In the genomic region with DNA sequence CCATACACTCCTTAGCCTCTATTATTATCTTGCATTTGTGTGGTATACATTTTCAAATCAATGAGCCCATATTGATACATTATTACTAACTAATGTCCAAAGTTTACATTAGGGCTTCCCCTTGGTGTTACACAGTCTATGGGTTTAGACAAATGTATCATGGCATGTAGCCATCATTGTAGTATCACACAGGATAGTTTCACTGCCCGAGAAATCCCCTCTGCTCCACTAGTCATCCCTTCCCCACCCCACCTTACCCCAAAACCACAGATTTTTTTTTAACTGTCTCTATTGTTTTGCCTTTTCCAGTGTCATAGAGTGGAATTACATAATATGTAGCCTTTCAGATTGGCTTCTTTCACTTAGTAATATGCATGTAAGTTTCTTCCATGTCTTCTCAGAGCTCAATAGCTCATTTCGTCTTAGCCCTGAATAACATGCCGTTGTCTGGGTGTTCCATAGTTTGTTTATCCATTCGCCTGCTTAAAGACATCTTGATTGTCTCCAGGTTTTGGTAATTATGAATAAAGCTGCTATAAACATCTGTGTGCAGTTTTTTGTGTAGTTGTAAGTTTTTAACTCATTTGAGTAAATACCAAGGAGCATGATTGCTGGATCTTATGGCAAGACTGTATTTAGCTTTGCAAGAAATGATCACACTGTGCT, we compare ENCODE assay signal across 10 cellular contexts.
DNase-seq lines count a peak whose midpoint lies in the region; ATAC-seq, FAIRE-seq and TF ChIP-seq lines count a peak whose summit lies in the region.
"Had no signal": no experiment of that assay in that cellular context is flagged by ENCODE, and none has a peak within 500 bp of the region (broad histone marks: within the 10 kb centered on the region; RNA-seq: fewer than 3 reads in every experiment).

No MANE protein-coding gene starts in this region.

- TF ChIP-seq CTCF in SK-N-SH (IDR thresholded peaks at IDR 0.05) (no peak), PC-9 (conservative IDR thresholded peaks at IDR 0.05) (no peak)

- WGBS in SK-N-SH (ENCODE audit: low lambda C conversion rate): 88% methylated on average over 4 of the region's 4 CpGs
- WGBS in small intestine, 3 donors: 65 to 83% (median 71%) methylated on average over 4 of the region's 4 CpGs

- no peak for TF ChIP-seq RAD21 in SK-N-SH (IDR thresholded peaks at IDR 0.05; ENCODE audit: low read length)

- H4K20me1 ChIP-seq in SK-N-SH (ENCODE audit: insufficient read depth) (no peaks in the 10 kb centered on the region), PC-9 (ENCODE audit: insufficient read depth) (no peaks in the 10 kb centered on the region)

- H3K9me2 ChIP-seq in SK-N-SH: no peaks in the 10 kb centered on the region
- H3K9me2 ChIP-seq in PC-9 (ENCODE audit: insufficient read depth): no peaks in the 10 kb centered on the region

- CTCF ChIA-PET in SK-N-SH (lab: Yijun Ruan, JAX): interaction anchor here (0.6 to 1.3 kb wide), 2 partner anchors 15 to 269 kb away, joined by 3 read pairs; no protein-coding TSS in a partner anchor
- CTCF ChIA-PET in PC-9 (lab: Charles Lee): interaction anchor here (0.6 kb wide), 1 partner anchor 923 kb away, joined by 10 read pairs; no protein-coding TSS in a partner anchor

- H3K4me3 Mint-ChIP-seq in T-helper 17 cell: no peak overlapping the region

- DNase-seq in T-helper 17 cell: no peak
- DNase-seq in renal cortical epithelial cell (ENCODE audit: low read depth): peak; percentile 66
- no peak for DNase-seq in SK-N-SH
- DNase-seq in small intestine: no peak
- no peak for DNase-seq in PC-9
- no peak for DNase-seq in NCI-H2171 treated with DMSO at 0.1 percent for 48 hours (lab: John Stamatoyannopoulos, UW)
- DNase-seq: NCI-H1092 had no signal

- POLR2A ChIA-PET in SK-N-SH (lab: Yijun Ruan, JAX): no interaction called here
- POLR2A ChIA-PET in PC-9 (lab: Charles Lee; ENCODE audit: unreplicated experiment): interaction anchor here (0.6 kb wide), 1 partner anchor 100 kb away, joined by 7 read pairs; no protein-coding TSS in a partner anchor

- H3K4me1 Mint-ChIP-seq in T-helper 17 cell: peaks cover 25% of the 10 kb centered on the region

- no peaks in the 10 kb centered on the region for H3K79me2 ChIP-seq in SK-N-SH (ENCODE audit: insufficient read depth)
- no peaks in the 10 kb centered on the region for H3K79me2 ChIP-seq in PC-9 (ENCODE audit: low read depth)

- no peaks in the 10 kb centered on the region for H3K27me3 ChIP-seq in SK-N-SH (ENCODE audit: insufficient read depth)
- no peaks in the 10 kb centered on the region for H3K27me3 ChIP-seq in small intestine (ENCODE audit: control insufficient read depth in 2 of 2, insufficient read depth in 2 of 2, low read length in 2 of 2)
- no peaks in the 10 kb centered on the region for H3K27me3 ChIP-seq in PC-9 (ENCODE audit: insufficient read depth, low read depth)
- H3K27me3 ChIP-seq: colonic mucosa had no signal

- H2AFZ ChIP-seq in SK-N-SH (ENCODE audit: low read depth): no peak overlapping the region
- H2AFZ ChIP-seq in PC-9: no peak overlapping the region

- no peak overlapping the region for H3K9ac ChIP-seq in SK-N-SH

- peak overlapping the region in 1 of 2 experiments; percentile 71; a peak in 2 of 4 replicates for H3K27ac ChIP-seq in SK-N-SH (ENCODE audit: low read depth in 2 of 2, low read length in 1 of 2)
- no peak overlapping the region for H3K27ac ChIP-seq in small intestine (ENCODE audit: low read depth in 1 of 2, low read length in 1 of 2)
- no peak overlapping the region for H3K27ac ChIP-seq in PC-9
- H3K27ac ChIP-seq: colonic mucosa had no signal

- H3K36me3 ChIP-seq in SK-N-SH (replicated peaks in 1 of 2; ENCODE audit: control insufficient read depth in 1 of 2, insufficient read depth in 2 of 2, low read length in 1 of 2) (no peaks in the 10 kb centered on the region), small intestine (ENCODE audit: control insufficient read depth in 2 of 2, insufficient read depth in 2 of 2, low read length in 2 of 2) (no peaks in the 10 kb centered on the region), PC-9 (ENCODE audit: low read depth) (no peaks in the 10 kb centered on the region)
- H3K36me3 ChIP-seq: colonic mucosa had no signal

- H3K27ac Mint-ChIP-seq in T-helper 17 cell: peak overlapping the region; percentile 78

- H3K4me3 ChIP-seq in SK-N-SH (ENCODE audit: low read depth in 2 of 2, low read length in 1 of 2) (no peak overlapping the region), small intestine (ENCODE audit: low read depth in 1 of 2, low read length in 2 of 2) (no peak overlapping the region), PC-9 (no peak overlapping the region)
- H3K4me3 ChIP-seq: colonic mucosa had no signal

- intact Hi-C loops in PC-9 (cut with micrococcal nuclease; ENCODE audit: unreplicated experiment): no loop called here

- H3F3A ChIP-seq in SK-N-SH (replicated peaks; ENCODE audit: insufficient read depth) (peaks cover 5% of the 10 kb centered on the region), PC-9 (ENCODE audit: insufficient read depth, low read depth) (no peaks in the 10 kb centered on the region)

- no TSS peak for BruUV-seq in PC-9 (replicated peaks; lab: Mats Ljungman, UMichigan)

- TF ChIP-seq EP300 in SK-N-SH (IDR thresholded peaks at IDR 0.05; ENCODE audit: borderline replicate concordance in 1 of 2, low read depth in 1 of 2, low read length in 1 of 2): no peak

- no peaks in the 10 kb centered on the region for H3K27me3 Mint-ChIP-seq in T-helper 17 cell

- FAIRE-seq in small intestine (lab: Jason Lieb, UNC): no peak

- H3K9me3 ChIP-seq in T-helper 17 cell (ENCODE audit: control insufficient read depth, low read length, poor library complexity, severe bottlenecking) (no peaks in the 10 kb centered on the region), SK-N-SH (no peaks in the 10 kb centered on the region), small intestine (ENCODE audit: control insufficient read depth, low read depth) (no peaks in the 10 kb centered on the region), PC-9 (ENCODE audit: insufficient read depth, low read depth) (no peaks in the 10 kb centered on the region)
- H3K9me3 ChIP-seq: colonic mucosa had no signal

- H3K36me3 Mint-ChIP-seq in T-helper 17 cell (ENCODE audit: low read depth): no peaks in the 10 kb centered on the region

- ATAC-seq in GM18868 (IDR thresholded peaks at IDR 0.05; ENCODE audit: unreplicated experiment): peak; percentile 68
- peak; percentile 60 for ATAC-seq in HG02642 (IDR thresholded peaks at IDR 0.05; ENCODE audit: poor library complexity, unreplicated experiment)
- peak; percentile 55 for ATAC-seq in T-helper 17 cell

- H3K4me1 ChIP-seq in SK-N-SH (ENCODE audit: control insufficient read depth in 1 of 2, insufficient read depth in 2 of 2, low read depth in 1 of 2, low read length in 1 of 2): no peaks in the 10 kb centered on the region
- H3K4me1 ChIP-seq in small intestine (ENCODE audit: control insufficient read depth in 2 of 2, insufficient read depth in 1 of 2, low read depth in 1 of 2, low read length in 1 of 2): peaks cover 0 to 2% of the 10 kb centered on the region in 2 donors
- peaks cover 12% of the 10 kb centered on the region; the same call in 1 of the 2 replicates for H3K4me1 ChIP-seq in PC-9 (replicated peaks; ENCODE audit: insufficient read depth)
- H3K4me1 ChIP-seq: colonic mucosa had no signal

- no peak overlapping the region for H3K4me2 ChIP-seq in SK-N-SH
- H3K4me2 ChIP-seq in PC-9: no peak overlapping the region

TF ChIP-seq in SK-N-SH, 30 proteins besides CTCF, POLR2A, EP300 and RAD21:
- no peak for TF ChIP-seq YY1 (IDR thresholded peaks at IDR 0.05; ENCODE audit: low read depth)
